1 cellular context compared by ENCODE assay signal in the genomic region with DNA sequence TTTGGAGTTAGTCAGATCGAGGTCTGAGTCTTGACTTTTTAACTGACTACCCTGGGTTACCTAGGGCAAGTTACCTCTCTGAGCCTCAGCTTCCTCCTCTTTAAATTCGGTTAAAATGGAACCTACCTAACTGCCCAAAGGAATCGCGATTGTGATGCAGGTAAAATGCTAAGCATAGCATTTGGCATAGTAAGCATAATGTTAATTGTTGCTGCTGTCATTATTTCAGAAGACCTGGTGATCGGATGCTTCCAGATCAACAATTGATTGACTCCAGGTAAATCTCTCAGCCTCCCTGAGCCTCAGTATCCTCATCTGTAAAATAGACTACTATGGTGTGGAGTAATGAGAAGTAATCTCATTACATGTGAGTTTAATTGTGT.
A peak's percentile ranks its signal among the peaks of the same experiment; 100 is the strongest.
TF ChIP-seq lines count a peak whose summit lies in the region.

No MANE protein-coding gene starts in this region.

TF ChIP-seq in HepG2, 621 proteins besides CTCF, POLR2A, EP300 and RAD21 (continues in another document):
- TF ChIP-seq NR2C2 (CRISPR knock-in tag; IDR thresholded peaks at IDR 0.05; ENCODE audit: borderline replicate concordance) (no peak), NFYB (CRISPR knock-in tag; IDR thresholded peaks at IDR 0.05) (no peak), ZNF143 (CRISPR knock-in tag; IDR thresholded peaks at IDR 0.05) (0 out of 2 replicates have a peak, but pooled peaks have one; percentile 6), ISL2 (CRISPR knock-in tag; IDR thresholded peaks at IDR 0.05) (0 out of 2 replicates have a peak, but pooled peaks have one; percentile 8), ZNF30 (CRISPR knock-in tag; IDR thresholded peaks at IDR 0.05) (no peak), ZNF670 (CRISPR knock-in tag; IDR thresholded peaks at IDR 0.05; ENCODE audit: borderline replicate concordance) (no peak), SNRNP70 (IDR thresholded peaks at IDR 0.05; ENCODE audit: low read depth, low read length) (no peak), BCL6 (CRISPR knock-in tag; IDR thresholded peaks at IDR 0.05) (no peak), ZBTB1 (CRISPR knock-in tag; IDR thresholded peaks at IDR 0.05; ENCODE audit: borderline replicate concordance) (no peak), ZNF790 (CRISPR knock-in tag; IDR thresholded peaks at IDR 0.05; ENCODE audit: borderline replicate concordance) (no peak), ZNF766 (CRISPR knock-in tag; IDR thresholded peaks at IDR 0.05; ENCODE audit: borderline replicate concordance) (no peak), HNRNPUL1 (IDR thresholded peaks at IDR 0.05; ENCODE audit: low read depth, low read length) (no peak), ZNF234 (CRISPR knock-in tag; conservative IDR thresholded peaks at IDR 0.05) (no peak), RFXAP (CRISPR knock-in tag; IDR thresholded peaks at IDR 0.05; ENCODE audit: borderline replicate concordance) (no peak), MAFK (conservative IDR thresholded peaks at IDR 0.05 in 1 of 2, IDR thresholded peaks at IDR 0.05 in 1 of 2; ENCODE audit: low read length in 2 of 2) (peak; percentile 71 to 75), FOXJ3 (CRISPR knock-in tag; IDR thresholded peaks at IDR 0.05; ENCODE audit: borderline replicate concordance) (0 out of 2 replicates have a peak, but pooled peaks have one; percentile 44), TP53 (CRISPR knock-in tag; conservative IDR thresholded peaks at IDR 0.05) (no peak), ZNF841 (CRISPR knock-in tag; IDR thresholded peaks at IDR 0.05; ENCODE audit: borderline replicate concordance) (no peak), ZNF629 (CRISPR knock-in tag; conservative IDR thresholded peaks at IDR 0.05) (peak; percentile 74), ZFP90 (CRISPR knock-in tag; IDR thresholded peaks at IDR 0.05; ENCODE audit: borderline replicate concordance) (0 out of 2 replicates have a peak, but pooled peaks have one; percentile 7), MAFF (IDR thresholded peaks at IDR 0.05; ENCODE audit: low read depth, low read length) (peak; percentile 64), YEATS4 (CRISPR knock-in tag; IDR thresholded peaks at IDR 0.05; ENCODE audit: borderline replicate concordance) (no peak; the same call in 1 of the 2 replicates), IKZF4 (CRISPR knock-in tag; IDR thresholded peaks at IDR 0.05; ENCODE audit: borderline replicate concordance, low read depth, not compliant biosample characterization) (no peak), HMG20B (CRISPR knock-in tag; conservative IDR thresholded peaks at IDR 0.05) (no peak), TBX3 (IDR thresholded peaks at IDR 0.05; ENCODE audit: borderline replicate concordance) (no peak), ZNF879 (CRISPR knock-in tag; IDR thresholded peaks at IDR 0.05) (no peak), ZNF773 (CRISPR knock-in tag; IDR thresholded peaks at IDR 0.05; ENCODE audit: borderline replicate concordance) (0 out of 2 replicates have a peak, but pooled peaks have one; percentile 20), HOXA5 (CRISPR knock-in tag; IDR thresholded peaks at IDR 0.05) (0 out of 2 replicates have a peak, but pooled peaks have one; percentile 1), PCBP2 (optimal IDR thresholded peaks at IDR 0.05; ENCODE audit: low read depth, low read length, poor library complexity, severe bottlenecking) (no peak), ASH2L (IDR thresholded peaks at IDR 0.05; ENCODE audit: insufficient read length, low read depth, low read length) (no peak), ZNF737 (CRISPR knock-in tag; IDR thresholded peaks at IDR 0.05; ENCODE audit: borderline replicate concordance) (no peak), MZF1 (CRISPR knock-in tag; IDR thresholded peaks at IDR 0.05; ENCODE audit: borderline replicate concordance) (no peak)
- TF ChIP-seq, protein P1, sequence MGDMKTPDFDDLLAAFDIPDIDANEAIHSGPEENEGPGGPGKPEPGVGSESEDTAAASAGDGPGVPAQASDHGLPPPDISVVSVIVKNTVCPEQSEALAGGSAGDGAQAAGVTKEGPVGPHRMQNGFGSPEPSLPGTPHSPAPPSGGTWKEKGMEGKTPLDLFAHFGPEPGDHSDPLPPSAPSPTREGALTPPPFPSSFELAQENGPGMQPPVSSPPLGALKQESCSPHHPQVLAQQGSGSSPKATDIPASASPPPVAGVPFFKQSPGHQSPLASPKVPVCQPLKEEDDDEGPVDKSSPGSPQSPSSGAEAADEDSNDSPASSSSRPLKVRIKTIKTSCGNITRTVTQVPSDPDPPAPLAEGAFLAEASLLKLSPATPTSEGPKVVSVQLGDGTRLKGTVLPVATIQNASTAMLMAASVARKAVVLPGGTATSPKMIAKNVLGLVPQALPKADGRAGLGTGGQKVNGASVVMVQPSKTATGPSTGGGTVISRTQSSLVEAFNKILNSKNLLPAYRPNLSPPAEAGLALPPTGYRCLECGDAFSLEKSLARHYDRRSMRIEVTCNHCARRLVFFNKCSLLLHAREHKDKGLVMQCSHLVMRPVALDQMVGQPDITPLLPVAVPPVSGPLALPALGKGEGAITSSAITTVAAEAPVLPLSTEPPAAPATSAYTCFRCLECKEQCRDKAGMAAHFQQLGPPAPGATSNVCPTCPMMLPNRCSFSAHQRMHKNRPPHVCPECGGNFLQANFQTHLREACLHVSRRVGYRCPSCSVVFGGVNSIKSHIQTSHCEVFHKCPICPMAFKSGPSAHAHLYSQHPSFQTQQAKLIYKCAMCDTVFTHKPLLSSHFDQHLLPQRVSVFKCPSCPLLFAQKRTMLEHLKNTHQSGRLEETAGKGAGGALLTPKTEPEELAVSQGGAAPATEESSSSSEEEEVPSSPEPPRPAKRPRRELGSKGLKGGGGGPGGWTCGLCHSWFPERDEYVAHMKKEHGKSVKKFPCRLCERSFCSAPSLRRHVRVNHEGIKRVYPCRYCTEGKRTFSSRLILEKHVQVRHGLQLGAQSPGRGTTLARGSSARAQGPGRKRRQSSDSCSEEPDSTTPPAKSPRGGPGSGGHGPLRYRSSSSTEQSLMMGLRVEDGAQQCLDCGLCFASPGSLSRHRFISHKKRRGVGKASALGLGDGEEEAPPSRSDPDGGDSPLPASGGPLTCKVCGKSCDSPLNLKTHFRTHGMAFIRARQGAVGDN (CRISPR knock-in tag; IDR thresholded peaks at IDR 0.05): no peak
- TF ChIP-seq, protein P2, sequence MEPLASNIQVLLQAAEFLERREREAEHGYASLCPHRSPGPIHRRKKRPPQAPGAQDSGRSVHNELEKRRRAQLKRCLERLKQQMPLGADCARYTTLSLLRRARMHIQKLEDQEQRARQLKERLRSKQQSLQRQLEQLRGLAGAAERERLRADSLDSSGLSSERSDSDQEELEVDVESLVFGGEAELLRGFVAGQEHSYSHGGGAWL (CRISPR knock-in tag; IDR thresholded peaks at IDR 0.05): no peak
- TF ChIP-seq, protein P3, sequence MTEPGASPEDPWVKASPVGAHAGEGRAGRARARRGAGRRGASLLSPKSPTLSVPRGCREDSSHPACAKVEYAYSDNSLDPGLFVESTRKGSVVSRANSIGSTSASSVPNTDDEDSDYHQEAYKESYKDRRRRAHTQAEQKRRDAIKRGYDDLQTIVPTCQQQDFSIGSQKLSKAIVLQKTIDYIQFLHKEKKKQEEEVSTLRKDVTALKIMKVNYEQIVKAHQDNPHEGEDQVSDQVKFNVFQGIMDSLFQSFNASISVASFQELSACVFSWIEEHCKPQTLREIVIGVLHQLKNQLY (CRISPR knock-in tag; IDR thresholded peaks at IDR 0.05): no peak
- TF ChIP-seq, protein P4, sequence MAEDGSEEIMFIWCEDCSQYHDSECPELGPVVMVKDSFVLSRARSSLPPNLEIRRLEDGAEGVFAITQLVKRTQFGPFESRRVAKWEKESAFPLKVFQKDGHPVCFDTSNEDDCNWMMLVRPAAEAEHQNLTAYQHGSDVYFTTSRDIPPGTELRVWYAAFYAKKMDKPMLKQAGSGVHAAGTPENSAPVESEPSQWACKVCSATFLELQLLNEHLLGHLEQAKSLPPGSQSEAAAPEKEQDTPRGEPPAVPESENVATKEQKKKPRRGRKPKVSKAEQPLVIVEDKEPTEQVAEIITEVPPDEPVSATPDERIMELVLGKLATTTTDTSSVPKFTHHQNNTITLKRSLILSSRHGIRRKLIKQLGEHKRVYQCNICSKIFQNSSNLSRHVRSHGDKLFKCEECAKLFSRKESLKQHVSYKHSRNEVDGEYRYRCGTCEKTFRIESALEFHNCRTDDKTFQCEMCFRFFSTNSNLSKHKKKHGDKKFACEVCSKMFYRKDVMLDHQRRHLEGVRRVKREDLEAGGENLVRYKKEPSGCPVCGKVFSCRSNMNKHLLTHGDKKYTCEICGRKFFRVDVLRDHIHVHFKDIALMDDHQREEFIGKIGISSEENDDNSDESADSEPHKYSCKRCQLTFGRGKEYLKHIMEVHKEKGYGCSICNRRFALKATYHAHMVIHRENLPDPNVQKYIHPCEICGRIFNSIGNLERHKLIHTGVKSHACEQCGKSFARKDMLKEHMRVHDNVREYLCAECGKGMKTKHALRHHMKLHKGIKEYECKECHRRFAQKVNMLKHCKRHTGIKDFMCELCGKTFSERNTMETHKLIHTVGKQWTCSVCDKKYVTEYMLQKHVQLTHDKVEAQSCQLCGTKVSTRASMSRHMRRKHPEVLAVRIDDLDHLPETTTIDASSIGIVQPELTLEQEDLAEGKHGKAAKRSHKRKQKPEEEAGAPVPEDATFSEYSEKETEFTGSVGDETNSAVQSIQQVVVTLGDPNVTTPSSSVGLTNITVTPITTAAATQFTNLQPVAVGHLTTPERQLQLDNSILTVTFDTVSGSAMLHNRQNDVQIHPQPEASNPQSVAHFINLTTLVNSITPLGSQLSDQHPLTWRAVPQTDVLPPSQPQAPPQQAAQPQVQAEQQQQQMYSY (CRISPR knock-in tag; IDR thresholded peaks at IDR 0.05): no peak
- TF ChIP-seq, protein P5, sequence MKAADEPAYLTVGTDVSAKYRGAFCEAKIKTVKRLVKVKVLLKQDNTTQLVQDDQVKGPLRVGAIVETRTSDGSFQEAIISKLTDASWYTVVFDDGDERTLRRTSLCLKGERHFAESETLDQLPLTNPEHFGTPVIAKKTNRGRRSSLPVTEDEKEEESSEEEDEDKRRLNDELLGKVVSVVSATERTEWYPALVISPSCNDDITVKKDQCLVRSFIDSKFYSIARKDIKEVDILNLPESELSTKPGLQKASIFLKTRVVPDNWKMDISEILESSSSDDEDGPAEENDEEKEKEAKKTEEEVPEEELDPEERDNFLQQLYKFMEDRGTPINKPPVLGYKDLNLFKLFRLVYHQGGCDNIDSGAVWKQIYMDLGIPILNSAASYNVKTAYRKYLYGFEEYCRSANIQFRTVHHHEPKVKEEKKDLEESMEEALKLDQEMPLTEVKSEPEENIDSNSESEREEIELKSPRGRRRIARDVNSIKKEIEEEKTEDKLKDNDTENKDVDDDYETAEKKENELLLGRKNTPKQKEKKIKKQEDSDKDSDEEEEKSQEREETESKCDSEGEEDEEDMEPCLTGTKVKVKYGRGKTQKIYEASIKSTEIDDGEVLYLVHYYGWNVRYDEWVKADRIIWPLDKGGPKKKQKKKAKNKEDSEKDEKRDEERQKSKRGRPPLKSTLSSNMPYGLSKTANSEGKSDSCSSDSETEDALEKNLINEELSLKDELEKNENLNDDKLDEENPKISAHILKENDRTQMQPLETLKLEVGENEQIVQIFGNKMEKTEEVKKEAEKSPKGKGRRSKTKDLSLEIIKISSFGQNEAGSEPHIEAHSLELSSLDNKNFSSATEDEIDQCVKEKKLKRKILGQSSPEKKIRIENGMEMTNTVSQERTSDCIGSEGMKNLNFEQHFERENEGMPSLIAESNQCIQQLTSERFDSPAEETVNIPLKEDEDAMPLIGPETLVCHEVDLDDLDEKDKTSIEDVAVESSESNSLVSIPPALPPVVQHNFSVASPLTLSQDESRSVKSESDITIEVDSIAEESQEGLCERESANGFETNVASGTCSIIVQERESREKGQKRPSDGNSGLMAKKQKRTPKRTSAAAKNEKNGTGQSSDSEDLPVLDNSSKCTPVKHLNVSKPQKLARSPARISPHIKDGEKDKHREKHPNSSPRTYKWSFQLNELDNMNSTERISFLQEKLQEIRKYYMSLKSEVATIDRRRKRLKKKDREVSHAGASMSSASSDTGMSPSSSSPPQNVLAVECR (CRISPR knock-in tag; IDR thresholded peaks at IDR 0.05; ENCODE audit: borderline replicate concordance): no peak
- TF ChIP-seq, protein P6, sequence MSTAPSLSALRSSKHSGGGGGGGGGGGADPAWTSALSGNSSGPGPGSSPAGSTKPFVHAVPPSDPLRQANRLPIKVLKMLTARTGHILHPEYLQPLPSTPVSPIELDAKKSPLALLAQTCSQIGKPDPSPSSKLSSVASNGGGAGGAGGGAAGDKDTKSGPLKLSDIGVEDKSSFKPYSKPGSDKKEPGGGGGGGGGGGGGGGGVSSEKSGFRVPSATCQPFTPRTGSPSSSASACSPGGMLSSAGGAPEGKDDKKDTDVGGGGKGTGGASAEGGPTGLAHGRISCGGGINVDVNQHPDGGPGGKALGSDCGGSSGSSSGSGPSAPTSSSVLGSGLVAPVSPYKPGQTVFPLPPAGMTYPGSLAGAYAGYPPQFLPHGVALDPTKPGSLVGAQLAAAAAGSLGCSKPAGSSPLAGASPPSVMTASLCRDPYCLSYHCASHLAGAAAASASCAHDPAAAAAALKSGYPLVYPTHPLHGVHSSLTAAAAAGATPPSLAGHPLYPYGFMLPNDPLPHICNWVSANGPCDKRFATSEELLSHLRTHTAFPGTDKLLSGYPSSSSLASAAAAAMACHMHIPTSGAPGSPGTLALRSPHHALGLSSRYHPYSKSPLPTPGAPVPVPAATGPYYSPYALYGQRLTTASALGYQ (CRISPR knock-in tag; IDR thresholded peaks at IDR 0.05): no peak
- TF ChIP-seq, protein P7, sequence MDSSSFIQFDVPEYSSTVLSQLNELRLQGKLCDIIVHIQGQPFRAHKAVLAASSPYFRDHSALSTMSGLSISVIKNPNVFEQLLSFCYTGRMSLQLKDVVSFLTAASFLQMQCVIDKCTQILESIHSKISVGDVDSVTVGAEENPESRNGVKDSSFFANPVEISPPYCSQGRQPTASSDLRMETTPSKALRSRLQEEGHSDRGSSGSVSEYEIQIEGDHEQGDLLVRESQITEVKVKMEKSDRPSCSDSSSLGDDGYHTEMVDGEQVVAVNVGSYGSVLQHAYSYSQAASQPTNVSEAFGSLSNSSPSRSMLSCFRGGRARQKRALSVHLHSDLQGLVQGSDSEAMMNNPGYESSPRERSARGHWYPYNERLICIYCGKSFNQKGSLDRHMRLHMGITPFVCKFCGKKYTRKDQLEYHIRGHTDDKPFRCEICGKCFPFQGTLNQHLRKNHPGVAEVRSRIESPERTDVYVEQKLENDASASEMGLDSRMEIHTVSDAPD (CRISPR knock-in tag; IDR thresholded peaks at IDR 0.05): no peak
- TF ChIP-seq, protein P8, sequence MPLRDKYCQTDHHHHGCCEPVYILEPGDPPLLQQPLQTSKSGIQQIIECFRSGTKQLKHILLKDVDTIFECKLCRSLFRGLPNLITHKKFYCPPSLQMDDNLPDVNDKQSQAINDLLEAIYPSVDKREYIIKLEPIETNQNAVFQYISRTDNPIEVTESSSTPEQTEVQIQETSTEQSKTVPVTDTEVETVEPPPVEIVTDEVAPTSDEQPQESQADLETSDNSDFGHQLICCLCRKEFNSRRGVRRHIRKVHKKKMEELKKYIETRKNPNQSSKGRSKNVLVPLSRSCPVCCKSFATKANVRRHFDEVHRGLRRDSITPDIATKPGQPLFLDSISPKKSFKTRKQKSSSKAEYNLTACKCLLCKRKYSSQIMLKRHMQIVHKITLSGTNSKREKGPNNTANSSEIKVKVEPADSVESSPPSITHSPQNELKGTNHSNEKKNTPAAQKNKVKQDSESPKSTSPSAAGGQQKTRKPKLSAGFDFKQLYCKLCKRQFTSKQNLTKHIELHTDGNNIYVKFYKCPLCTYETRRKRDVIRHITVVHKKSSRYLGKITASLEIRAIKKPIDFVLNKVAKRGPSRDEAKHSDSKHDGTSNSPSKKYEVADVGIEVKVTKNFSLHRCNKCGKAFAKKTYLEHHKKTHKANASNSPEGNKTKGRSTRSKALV (CRISPR knock-in tag; IDR thresholded peaks at IDR 0.05): no peak
- TF ChIP-seq, protein P9, sequence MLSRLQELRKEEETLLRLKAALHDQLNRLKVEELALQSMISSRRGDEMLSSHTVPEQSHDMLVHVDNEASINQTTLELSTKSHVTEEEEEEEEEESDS (CRISPR knock-in tag; IDR thresholded peaks at IDR 0.05; ENCODE audit: borderline replicate concordance): no peak
